Comparison of ENCODE assay signal across 8 cellular contexts in the genomic region with DNA sequence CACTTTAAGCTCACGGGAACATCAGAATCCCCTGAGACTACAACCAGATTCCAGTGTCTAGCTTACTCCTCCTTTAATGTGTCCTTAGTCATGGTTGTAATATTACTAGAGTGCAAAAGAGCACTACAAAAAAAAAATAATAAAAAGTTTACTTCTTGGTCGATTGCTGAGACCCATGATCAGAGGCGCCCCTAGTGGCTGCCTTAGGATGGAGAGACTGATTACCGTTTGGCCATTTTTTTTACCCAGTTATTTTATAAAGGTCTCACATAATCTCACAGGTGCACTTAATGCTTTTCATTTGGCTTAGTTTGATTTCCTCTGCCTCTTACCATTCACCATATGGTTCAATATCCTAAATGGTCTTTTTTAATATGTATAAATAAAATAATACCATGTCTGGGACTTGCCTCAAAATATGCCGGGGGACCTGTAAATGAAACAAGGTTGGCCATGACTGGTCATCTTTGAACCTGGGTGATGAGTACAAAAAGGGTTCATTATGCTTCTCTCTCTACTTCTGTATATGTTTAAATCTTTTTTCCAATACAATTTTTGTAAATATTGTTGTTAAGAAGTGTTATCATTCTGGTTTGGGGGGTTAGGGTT.
DNase-seq lines count a peak whose midpoint lies in the region; ATAC-seq and TF ChIP-seq lines count a peak whose summit lies in the region.

No MANE protein-coding gene starts in this region.

- 68 to 71% methylated on average over 5 of the region's 5 CpGs for WGBS in GM23248 (ENCODE audit: low coverage in 1 of 2, low lambda C conversion rate in 2 of 2, missing lambda C conversion rate in 2 of 2), 2 experiments

- no peak overlapping the region for H2AFZ ChIP-seq in GM23248

- no peak overlapping the region for H3K9ac ChIP-seq in GM23248

- ATAC-seq in CD8-positive, alpha-beta T cell: no peak
- no peak for ATAC-seq in GM21576 (IDR thresholded peaks at IDR 0.05; ENCODE audit: unreplicated experiment)

- H3K4me1 ChIP-seq in CD8-positive, alpha-beta T cell (ENCODE audit: insufficient read depth, low read length): no peaks in the 10 kb centered on the region
- no peaks in the 10 kb centered on the region for H3K4me1 ChIP-seq in GM23248 (ENCODE audit: insufficient read depth)

- H3K27me3 Mint-ChIP-seq in CD8-positive, alpha-beta T cell (ENCODE audit: low read depth): peaks cover 34% of the 10 kb centered on the region

- no peaks in the 10 kb centered on the region for H3K9me3 ChIP-seq in CD8-positive, alpha-beta T cell (ENCODE audit: low read length)
- no peaks in the 10 kb centered on the region for H3K9me3 ChIP-seq in GM23248 (ENCODE audit: low read depth)

- H3K27ac ChIP-seq in CD8-positive, alpha-beta T cell (ENCODE audit: low read depth, low read length): no peak overlapping the region
- H3K27ac ChIP-seq in GM23248 (no peak overlapping the region), substantia nigra (ENCODE audit: low read depth, low read length, poor library complexity, severe bottlenecking) (no peak overlapping the region)

- H3K4me2 ChIP-seq in GM23248 (ENCODE audit: unreplicated experiment): no peak overlapping the region

- H3K27ac Mint-ChIP-seq in CD8-positive, alpha-beta T cell: no peak overlapping the region

- no peaks in the 10 kb centered on the region for H3K36me3 Mint-ChIP-seq in CD8-positive, alpha-beta T cell

- peaks cover 4% of the 10 kb centered on the region for H3K27me3 ChIP-seq in CD8-positive, alpha-beta T cell (ENCODE audit: insufficient read depth, low read length)
- peaks cover 10% of the 10 kb centered on the region for H3K27me3 ChIP-seq in GM23248 (replicated peaks; ENCODE audit: insufficient read depth)

- no peaks in the 10 kb centered on the region for H4K20me1 ChIP-seq in GM23248 (ENCODE audit: insufficient read depth)

- POLR2A ChIA-PET in CD8-positive, alpha-beta T cell (lab: Charles Lee): no interaction called here

- TF ChIP-seq CTCF in CD8-positive, alpha-beta T cell (IDR thresholded peaks at IDR 0.05): peak; percentile 11

- H3K4me3 ChIP-seq in CD8-positive, alpha-beta T cell (ENCODE audit: low read depth, low read length): no peak overlapping the region
- no peak overlapping the region for H3K4me3 ChIP-seq in GM23248

- in situ Hi-C loops in GM23248 (cut with MboI): no loop called here

- DNase-seq in CD8-positive, alpha-beta T cell: no peak
- DNase-seq in GM23248 (peak; percentile 37), RPMI8226 (peak; percentile 31), iris pigment epithelial cell (ENCODE audit: low read depth) (peak; percentile 16), substantia nigra (lab: John Stamatoyannopoulos, UW) (no peak), activated T-cell treated with anti-CD3 and anti-CD28 coated beads for 4 hours (no peak)
- no peak for DNase-seq in activated CD4-positive, alpha-beta T cell treated with anti-CD3 and anti-CD28 coated beads, Interleukin-2, amount 50 U/mL, for 4 hours

- CTCF ChIA-PET in CD8-positive, alpha-beta T cell (lab: Charles Lee): no interaction called here

- H3K9me3 Mint-ChIP-seq in CD8-positive, alpha-beta T cell: no peaks in the 10 kb centered on the region

- H3K4me3 Mint-ChIP-seq in CD8-positive, alpha-beta T cell: no peak overlapping the region

- H3K4me1 Mint-ChIP-seq in CD8-positive, alpha-beta T cell (ENCODE audit: low read depth): no peaks in the 10 kb centered on the region

- no peaks in the 10 kb centered on the region for H3K9me2 ChIP-seq in GM23248 (ENCODE audit: insufficient read depth)

- H3F3A ChIP-seq in GM23248 (ENCODE audit: insufficient read depth): no peaks in the 10 kb centered on the region

- H3K79me2 ChIP-seq in GM23248 (ENCODE audit: insufficient read depth): no peaks in the 10 kb centered on the region

- no peaks in the 10 kb centered on the region for H3K36me3 ChIP-seq in CD8-positive, alpha-beta T cell (ENCODE audit: insufficient read depth, low read length)
- no peaks in the 10 kb centered on the region for H3K36me3 ChIP-seq in GM23248 (ENCODE audit: low read depth)

- intact Hi-C loops in CD8-positive, alpha-beta T cell (cut with DNase I, micrococcal nuclease): no loop called here

Comparison
In these comparisons a context has a peak if more than half of its experiments do, and no peak if none do; other contexts are left out.
1. DNase-seq: peak in GM23248 (single experiment), RPMI8226 (single experiment) and iris pigment epithelial cell (single experiment); none in CD8-positive, alpha-beta T cell (0 of 7), substantia nigra (0 of 49), activated CD4-positive, alpha-beta T cell treated with anti-CD3 and anti-CD28 coated beads, Interleukin-2, amount 50 U/mL, for 4 hours (0 of 2) and activated T-cell treated with anti-CD3 and anti-CD28 coated beads for 4 hours (single experiment).